18 cellular contexts compared by ENCODE assay signal in the genomic region with DNA sequence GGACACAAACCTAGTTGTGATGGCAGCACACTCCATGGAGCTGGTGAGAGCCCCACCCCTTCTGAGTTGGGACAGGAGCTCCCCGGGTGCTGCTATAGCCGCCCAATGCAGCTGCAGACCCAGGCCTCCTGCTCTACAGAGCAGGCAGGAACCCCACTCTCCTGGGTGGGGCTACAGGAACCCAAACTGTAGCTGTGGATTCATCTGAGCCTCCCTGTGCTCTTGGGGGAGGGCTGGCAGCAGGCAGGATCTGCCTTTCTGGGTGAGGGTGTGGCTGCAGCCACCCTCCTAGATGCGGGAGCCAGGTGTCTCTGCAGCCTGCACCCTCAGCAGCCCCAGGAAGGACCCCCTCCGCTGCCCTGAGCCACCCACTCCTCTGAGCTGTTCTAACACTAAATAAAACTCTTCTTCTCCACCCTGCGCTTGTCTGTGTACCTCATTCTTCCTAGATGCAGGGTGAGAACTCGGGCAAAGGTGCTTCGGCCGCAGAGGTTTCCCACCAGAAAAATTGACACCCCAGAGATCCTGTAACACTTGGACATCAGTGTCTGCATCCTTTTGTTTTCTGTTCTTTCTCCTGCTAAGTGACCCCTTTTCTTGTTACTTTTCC. TPM values are rescaled to one million over a fixed set of nuclear protein-coding genes. Genes with fewer than 3 reads are reported as not detected.
A peak's percentile ranks its signal among the peaks of the same experiment; 100 is the strongest.
DNase-seq lines count a peak whose midpoint lies in the region; ATAC-seq and TF ChIP-seq lines count a peak whose summit lies in the region.
"Had no signal": no experiment of that assay in that cellular context is flagged by ENCODE, and none has a peak within 500 bp of the region (broad histone marks: within the 10 kb centered on the region; RNA-seq: fewer than 3 reads in every experiment).

No MANE protein-coding gene starts in this region.

- DNase-seq in PC-3: no peak
- no peak for DNase-seq in chondrocyte (ENCODE audit: low spot score)
- no peak for DNase-seq in mucosa of descending colon
- no peak for DNase-seq in thoracic aorta (ENCODE audit: low spot score)
- no peak for DNase-seq in NCI-H2107 treated with DMSO at 0.1 percent for 48 hours (lab: John Stamatoyannopoulos, UW; ENCODE audit: unreplicated experiment)
- no peak for DNase-seq in SJCRH30
- DNase-seq: activated gamma-delta T cell; glutamatergic neuron; NCI-H2029; NK-92 treated with Interleukin-12 subunit alpha and Interleukin-12 subunit beta, amount 100 ng/mL, for 24 hours had no signal

- no peaks in the 10 kb centered on the region for H3K27me3 ChIP-seq in PC-3 (ENCODE audit: low read length)
- no peaks in the 10 kb centered on the region for H3K27me3 ChIP-seq in thoracic aorta (replicated peaks; ENCODE audit: insufficient read depth)
- no peaks in the 10 kb centered on the region for H3K27me3 ChIP-seq in SJCRH30
- H3K27me3 ChIP-seq: BLaER1, brain microvascular endothelial cell, upper lobe of left lung had no signal

- H3K9me3 Mint-ChIP-seq in chondrocyte (ENCODE audit: low read depth): no peaks in the 10 kb centered on the region
- H3K9me3 Mint-ChIP-seq: H9, neural crest cell had no signal

- H3F3A ChIP-seq in PC-3 (ENCODE audit: low read length, unreplicated experiment): no peaks in the 10 kb centered on the region

- no TSS peak for BruUV-seq in PC-3 (replicated peaks; lab: Mats Ljungman, UMichigan)

- peak overlapping the region; percentile 46 for H3K4me3 Mint-ChIP-seq in chondrocyte (ENCODE audit: unreplicated experiment)
- H3K4me3 Mint-ChIP-seq: H9, neural crest cell had no signal

- CTCF ChIA-PET in PC-3 (lab: Charles Lee): interaction anchor here (0.6 kb wide), 4 partner anchors 113 to 1313 kb away, joined by 4 to 8 read pairs (median 7); no protein-coding TSS in a partner anchor

- peak overlapping the region; percentile 92 for H3K27ac Mint-ChIP-seq in chondrocyte (ENCODE audit: unreplicated experiment)

- H3K4me1 ChIP-seq in PC-3 (ENCODE audit: insufficient read depth, low read length): peaks cover 22% of the 10 kb centered on the region
- no peaks in the 10 kb centered on the region for H3K4me1 ChIP-seq in mucosa of descending colon (ENCODE audit: low read depth)
- H3K4me1 ChIP-seq in thoracic aorta (ENCODE audit: control insufficient read depth in 1 of 2, low read depth in 2 of 2): peaks cover 28 to 58% of the 10 kb centered on the region in 2 donors
- H3K4me1 ChIP-seq in SJCRH30: no peaks in the 10 kb centered on the region
- H3K4me1 ChIP-seq: BLaER1 had no signal

- H3K79me2 ChIP-seq in PC-3 (ENCODE audit: low read length): no peaks in the 10 kb centered on the region

- POLR2A ChIA-PET in PC-3 (lab: Charles Lee; ENCODE audit: unreplicated experiment): interaction anchor here (0.6 kb wide), 2 partner anchors 19 to 38 kb away, joined by 3 to 6 read pairs; no protein-coding TSS in a partner anchor

- H3K9ac ChIP-seq in PC-3 (ENCODE audit: low read length): peak overlapping the region; percentile 4; the same call in 1 of the 2 replicates
- H3K9ac ChIP-seq: BLaER1 had no signal

- H2AFZ ChIP-seq in PC-3 (ENCODE audit: low read length): peak overlapping the region; percentile 59

- H3K36me3 Mint-ChIP-seq in chondrocyte (ENCODE audit: low read depth): no peaks in the 10 kb centered on the region

- H3K9me3 ChIP-seq in PC-3 (ENCODE audit: low read length): no peaks in the 10 kb centered on the region
- H3K9me3 ChIP-seq in mucosa of descending colon: no peaks in the 10 kb centered on the region
- H3K9me3 ChIP-seq in thoracic aorta: no peaks in the 10 kb centered on the region
- H3K9me3 ChIP-seq in SJCRH30 (replicated peaks): no peaks in the 10 kb centered on the region
- H3K9me3 ChIP-seq: BLaER1, upper lobe of left lung had no signal

- H3K27me3 Mint-ChIP-seq in chondrocyte (ENCODE audit: low read depth): no peaks in the 10 kb centered on the region

- peak overlapping the region; percentile 48 for H3K4me2 ChIP-seq in PC-3 (ENCODE audit: low read length)
- H3K4me2 ChIP-seq: BLaER1 had no signal

- peaks cover 64% of the 10 kb centered on the region for H3K4me1 Mint-ChIP-seq in chondrocyte (ENCODE audit: low read depth)

- TF ChIP-seq CTCF in PC-3 (conservative IDR thresholded peaks at IDR 0.05; ENCODE audit: low read depth, low read length): no peak
- TF ChIP-seq CTCF in chondrocyte (IDR thresholded peaks at IDR 0.05): no peak
- no peak for TF ChIP-seq CTCF in mucosa of descending colon (IDR thresholded peaks at IDR 0.05)
- TF ChIP-seq CTCF in thoracic aorta (IDR thresholded peaks at IDR 0.05): no peak

- no peaks in the 10 kb centered on the region for H3K9me2 ChIP-seq in PC-3 (replicated peaks; ENCODE audit: low read length)

- 0 out of 2 replicates have a peak, but pooled peaks have one; percentile 3 for ATAC-seq in PC-3
- peak; percentile 3 for ATAC-seq in mucosa of descending colon
- ATAC-seq in thoracic aorta (ENCODE audit: insufficient number of reproducible peaks, low FRiP score, low read depth): no peak
- ATAC-seq in GM19035 (IDR thresholded peaks at IDR 0.05; ENCODE audit: unreplicated experiment): no peak
- ATAC-seq in HG02678 (IDR thresholded peaks at IDR 0.05; ENCODE audit: unreplicated experiment): no peak

- no peaks in the 10 kb centered on the region for H3K36me3 ChIP-seq in PC-3 (ENCODE audit: low read depth, low read length)
- no peaks in the 10 kb centered on the region for H3K36me3 ChIP-seq in mucosa of descending colon (ENCODE audit: low read depth)
- H3K36me3 ChIP-seq in thoracic aorta: no peaks in the 10 kb centered on the region
- H3K36me3 ChIP-seq in SJCRH30: no peaks in the 10 kb centered on the region
- H3K36me3 ChIP-seq: BLaER1, brain microvascular endothelial cell, upper lobe of left lung had no signal

- H4K20me1 ChIP-seq in PC-3 (ENCODE audit: low read length): no peaks in the 10 kb centered on the region
- H4K20me1 ChIP-seq: BLaER1 had no signal

- intact Hi-C loops in PC-3 (cut with micrococcal nuclease) (no loop called here), mucosa of descending colon (cut with DNase I, micrococcal nuclease) (no loop called here)

- H3K27ac ChIP-seq in PC-3 (ENCODE audit: low read length) (0 out of 2 replicates have a peak overlapping the region, but pooled peaks have one; percentile 0), thoracic aorta (peak overlapping the region; percentile 75 to 91), SJCRH30 (no peak overlapping the region)
- H3K27ac ChIP-seq: BLaER1, HL-60 had no signal

- no peak overlapping the region for H3K4me3 ChIP-seq in PC-3 (ENCODE audit: low read length)
- no peak overlapping the region for H3K4me3 ChIP-seq in mucosa of descending colon
- H3K4me3 ChIP-seq in thoracic aorta: no peak overlapping the region
- H3K4me3 ChIP-seq in SJCRH30: no peak overlapping the region
- H3K4me3 ChIP-seq: BLaER1, upper lobe of left lung had no signal

RNA-seq across cellular contexts. Expression of gene KIF13A, which starts 55.2 kb away (rescaled TPM):
- total RNA-seq in PC-3 (2014; rRNA removed) (21.3 and 27.1 TPM in 2 replicates), chondrocyte (39.5 to 51.9 TPM (median 49.7 TPM) in 3 replicates), mucosa of descending colon (10 to 100 TPM; 45.6 to 85.9 (median 46.9) TPM), thoracic aorta (10 to 100 TPM; 79.3 to 98.0 TPM)
- 13.3 and 18.9 TPM in 2 replicates for total RNA-seq in SJCRH30 (2014; rRNA removed; shearing (Covaris generic))

Comparison
In these comparisons a context has a peak if more than half of its experiments do, and no peak if none do; other contexts are left out.
1. ATAC-seq: peak in PC-3 (single experiment) and mucosa of descending colon (single experiment); none in thoracic aorta (single experiment), GM19035 (single experiment) and HG02678 (single experiment).